ENCODE assay signal across 31 cellular contexts in the genomic region with DNA sequence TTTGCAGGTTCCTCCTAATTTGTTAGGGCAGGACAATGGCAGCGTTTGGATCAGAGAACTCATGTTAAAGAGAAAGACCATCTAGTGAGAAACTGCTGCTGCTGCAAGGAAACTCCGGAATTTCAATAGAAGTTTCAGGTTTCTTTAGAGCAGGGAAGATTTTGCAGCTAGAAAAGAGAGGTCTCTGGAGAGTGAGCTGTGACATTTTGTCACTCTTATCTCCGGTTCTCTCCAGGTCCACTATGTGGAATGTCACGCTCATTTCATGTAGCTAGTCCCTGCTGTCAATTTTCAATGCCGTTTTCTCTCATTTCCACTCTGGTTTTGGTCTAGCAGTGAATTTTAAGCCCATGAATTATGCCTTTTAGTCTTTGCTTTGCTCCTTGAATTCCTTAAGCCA. TPM values are rescaled to one million over a fixed set of nuclear protein-coding genes. Genes with fewer than 3 reads are reported as not detected.
DNase-seq lines count a peak whose midpoint lies in the region; ATAC-seq and TF ChIP-seq lines count a peak whose summit lies in the region.
"Had no signal": no experiment of that assay in that cellular context is flagged by ENCODE, and none has a peak within 500 bp of the region (broad histone marks: within the 10 kb centered on the region; RNA-seq: fewer than 3 reads in every experiment).

No MANE protein-coding gene starts in this region.

- CTCF ChIA-PET in IMR-90 (lab: Yijun Ruan, JAX) = interaction anchor here (0.8 kb wide), 1 partner anchor 438 kb away, joined by 3 read pairs; no protein-coding TSS in a partner anchor

- H3K36me3 Mint-ChIP-seq in endodermal cell (ENCODE audit: low read depth) (peaks cover 34% of the 10 kb centered on the region), mesothelial cell of epicardium (no peaks in the 10 kb centered on the region)
- H3K36me3 Mint-ChIP-seq: CD8-positive, alpha-beta memory T cell; naive thymus-derived CD8-positive, alpha-beta T cell; stimulated activated effector memory CD8-positive, alpha-beta T cell treated with anti-CD3 and anti-CD28 coated beads, Interleukin-12 subunit alpha, Interleukin-12 subunit beta, amount 100 ng/mL, for 72 hours had no signal

- no peak for TF ChIP-seq POLR2A in IMR-90 (IDR thresholded peaks at IDR 0.05; ENCODE audit: low read depth, low read length)

- DNase-seq in IMR-90 (no peak), endodermal cell (peak; percentile 63), mesothelial cell of epicardium (ENCODE audit: low spot score in 2 of 2, unreplicated experiment in 2 of 2) (no peak), GM20000 (ENCODE audit: low spot score) (no peak), NCI-H1092 treated with DMSO at 0.1 percent for 48 hours (lab: John Stamatoyannopoulos, UW) (no peak)
- no peak for DNase-seq in stimulated activated CD4-positive, alpha-beta T cell treated with anti-CD3 and anti-CD28 coated beads, Interleukin-2, amount 100 ng/mL, for 24 hours
- DNase-seq: activated CD4-positive, alpha-beta T cell treated with anti-CD3 and anti-CD28 coated beads, Interleukin-2, amount 50 U/mL, for 48 hours; activated T-cell treated with anti-CD3 and anti-CD28 coated beads, Interleukin-2, amount 50 U/mL, for 48 hours; BE2C; CD8-positive, alpha-beta memory T cell; cerebellar nuclear complex; DMS 273 treated with DMSO at 0.1 percent for 48 hours; hypothalamus; Kasumi-1; left ventricle myocardium inferior; MV-4-11; naive thymus-derived CD8-positive, alpha-beta T cell; NCI-H1436 treated with DMSO at 0.1 percent for 48 hours; NCI-H345; NCI-H774; Right ventricle myocardium superior; T-helper 2 cell; transverse colon had no signal

- peak overlapping the region; percentile 99 for H3K18ac ChIP-seq in IMR-90 (ENCODE audit: low read depth, low read length)

- H2BK15ac ChIP-seq in IMR-90 (ENCODE audit: low read depth, low read length) = no peak overlapping the region

- no peak overlapping the region for H4K91ac ChIP-seq in IMR-90 (ENCODE audit: insufficient read depth, low read depth, low read length)

- H3K14ac ChIP-seq in IMR-90 (replicated peaks; ENCODE audit: low read depth, low read length) = 0 out of 2 replicates have a peak overlapping the region, but pooled peaks have one; percentile 81

- H2BK20ac ChIP-seq in IMR-90 (ENCODE audit: low read depth, low read length) = no peak overlapping the region; the same call in 1 of the 2 replicates

- H3K4me3 ChIP-seq in IMR-90 (ENCODE audit: insufficient read depth, low read depth, low read length) (no peak overlapping the region), endodermal cell (ENCODE audit: low read length) (peak overlapping the region; percentile 71), parathyroid adenoma (ENCODE audit: low read depth, low read length) (peak overlapping the region; percentile 33)
- H3K4me3 ChIP-seq: HAP-1, left ventricle myocardium inferior, transverse colon had no signal

- peaks cover 45% of the 10 kb centered on the region for H3K4me1 Mint-ChIP-seq in endodermal cell
- peaks cover 35% of the 10 kb centered on the region for H3K4me1 Mint-ChIP-seq in mesothelial cell of epicardium
- H3K4me1 Mint-ChIP-seq: CD8-positive, alpha-beta memory T cell; naive thymus-derived CD8-positive, alpha-beta T cell; stimulated activated effector memory CD8-positive, alpha-beta T cell treated with anti-CD3 and anti-CD28 coated beads, Interleukin-12 subunit alpha, Interleukin-12 subunit beta, amount 100 ng/mL, for 72 hours had no signal

- no peak overlapping the region for H3K56ac ChIP-seq in IMR-90 (ENCODE audit: extremely low read depth, insufficient read depth, low read length)

- TF ChIP-seq CTCF in IMR-90 (conservative IDR thresholded peaks at IDR 0.05; ENCODE audit: low read depth, low read length) (no peak), endodermal cell (conservative IDR thresholded peaks at IDR 0.05) (no peak), mesothelial cell of epicardium (IDR thresholded peaks at IDR 0.05; ENCODE audit: unreplicated experiment) (no peak), parathyroid adenoma (IDR thresholded peaks at IDR 0.05) (no peak), GM20000 (IDR thresholded peaks at IDR 0.05; ENCODE audit: extremely low read depth, missing control alignments) (no peak)

- intact Hi-C loops in IMR-90 (cut with micrococcal nuclease) = loop anchor here (10.0 kb wide), 2 partner anchors 580 to 1270 kb away; no protein-coding TSS in a partner anchor

- peak overlapping the region; percentile 50 for H2AFZ ChIP-seq in IMR-90 (replicated peaks; ENCODE audit: low read length, poor library complexity)
- H2AFZ ChIP-seq in parathyroid adenoma = peak overlapping the region; percentile 41

- H3K27me3 ChIP-seq in IMR-90 (ENCODE audit: control insufficient read depth, insufficient read depth, low read length) (no peaks in the 10 kb centered on the region), endodermal cell (ENCODE audit: control insufficient read depth, insufficient read depth, low read length, poor library complexity, severe bottlenecking) (no peaks in the 10 kb centered on the region), parathyroid adenoma (ENCODE audit: control insufficient read depth, insufficient read depth, low read length) (no peaks in the 10 kb centered on the region)
- H3K27me3 ChIP-seq: BE2C, transverse colon had no signal

- H3K9me3 ChIP-seq in IMR-90 (ENCODE audit: control insufficient read depth, insufficient read depth, low read length) (no peaks in the 10 kb centered on the region), endodermal cell (ENCODE audit: control insufficient read depth, low read length) (no peaks in the 10 kb centered on the region), parathyroid adenoma (ENCODE audit: control insufficient read depth, low read length) (no peaks in the 10 kb centered on the region)
- H3K9me3 ChIP-seq: BE2C, HAP-1, left ventricle myocardium inferior, transverse colon had no signal

- H2BK5ac ChIP-seq in IMR-90 (ENCODE audit: low read depth, low read length, poor library complexity, severe bottlenecking) = peak overlapping the region; percentile 45

- H3K4me1 ChIP-seq in IMR-90 (ENCODE audit: control insufficient read depth, insufficient read depth, low read length) (peaks cover 9% of the 10 kb centered on the region), endodermal cell (ENCODE audit: control insufficient read depth, insufficient read depth, low read length) (peaks cover 20% of the 10 kb centered on the region), parathyroid adenoma (no peaks in the 10 kb centered on the region)
- H3K4me1 ChIP-seq: BE2C, HAP-1, left ventricle myocardium inferior, transverse colon had no signal

- BruUV-seq in IMR-90 (replicated peaks; lab: Mats Ljungman, UMichigan) = no TSS peak

- H3K9ac ChIP-seq in IMR-90 (ENCODE audit: low read depth, low read length) (0 out of 2 replicates have a peak overlapping the region, but pooled peaks have one; percentile 23), endodermal cell (ENCODE audit: extremely low read depth, low read length, poor library complexity, severe bottlenecking) (no peak overlapping the region), parathyroid adenoma (no peak overlapping the region)

- peak overlapping the region; percentile 72 for H2BK120ac ChIP-seq in IMR-90 (ENCODE audit: low read depth, low read length)

- H3K36me3 ChIP-seq in IMR-90 (ENCODE audit: control insufficient read depth, insufficient read depth, low read length) (no peaks in the 10 kb centered on the region; the same call in 1 of the 2 replicates), endodermal cell (ENCODE audit: control insufficient read depth, insufficient read depth, low read length) (no peaks in the 10 kb centered on the region), parathyroid adenoma (ENCODE audit: control insufficient read depth, insufficient read depth, low read length) (no peaks in the 10 kb centered on the region)
- H3K36me3 ChIP-seq: BE2C, HAP-1, left ventricle myocardium inferior, transverse colon had no signal

- no peak overlapping the region for H3K4me3 Mint-ChIP-seq in endodermal cell
- H3K4me3 Mint-ChIP-seq in mesothelial cell of epicardium = no peak overlapping the region
- H3K4me3 Mint-ChIP-seq: CD8-positive, alpha-beta memory T cell; naive thymus-derived CD8-positive, alpha-beta T cell; stimulated activated effector memory CD8-positive, alpha-beta T cell treated with anti-CD3 and anti-CD28 coated beads, Interleukin-12 subunit alpha, Interleukin-12 subunit beta, amount 100 ng/mL, for 72 hours had no signal

- peak overlapping the region; percentile 46 to 47 for H4K8ac ChIP-seq in IMR-90 (ENCODE audit: low read depth in 2 of 2, low read length in 2 of 2)

- 37% methylated on average over 4 of the region's 5 CpGs; no CpG with 5 or more reads in 1 of the 2 experiments for WGBS in IMR-90 (ENCODE audit: extremely low coverage in 2 of 2, insufficient read length in 1 of 2), 2 experiments
- WGBS in endodermal cell (ENCODE audit: insufficient coverage in 1 of 2, insufficient read length in 1 of 2), 2 experiments = 14 to 20% methylated on average over 5 of the region's 5 CpGs

- H3K4ac ChIP-seq in IMR-90 (ENCODE audit: low read depth, low read length) = peak overlapping the region; percentile 66; the same call in 1 of the 2 replicates

- ATAC-seq in IMR-90 (ENCODE audit: low read depth) (no peak), GM18858 (IDR thresholded peaks at IDR 0.05; ENCODE audit: unreplicated experiment) (no peak)
- ATAC-seq: activated CD4-positive, CD25-positive, alpha-beta regulatory T cell treated with anti-CD3 and anti-CD28 coated beads, Interleukin-2, amount 50 U/mL, for 24 hours; naive thymus-derived CD8-positive, alpha-beta T cell; Panc1; sciatic nerve; stimulated activated effector memory CD8-positive, alpha-beta T cell treated with anti-CD3 and anti-CD28 coated beads, Interleukin-12 subunit alpha, Interleukin-12 subunit beta, amount 100 ng/mL, for 72 hours had no signal

- no peak overlapping the region for H2AK9ac ChIP-seq in IMR-90 (replicated peaks; ENCODE audit: low read depth, low read length, poor library complexity)

- TF ChIP-seq RAD21 in IMR-90 (IDR thresholded peaks at IDR 0.05; ENCODE audit: low read length) = no peak

- no peaks in the 10 kb centered on the region for H3K27me3 Mint-ChIP-seq in endodermal cell (ENCODE audit: insufficient read depth)
- H3K27me3 Mint-ChIP-seq in mesothelial cell of epicardium (ENCODE audit: low read depth) = no peaks in the 10 kb centered on the region
- H3K27me3 Mint-ChIP-seq: CD8-positive, alpha-beta memory T cell; naive thymus-derived CD8-positive, alpha-beta T cell had no signal

- peak overlapping the region; percentile 97 for H3K4me2 ChIP-seq in IMR-90 (ENCODE audit: low read depth, low read length)
- peak overlapping the region; percentile 42 for H3K4me2 ChIP-seq in parathyroid adenoma (ENCODE audit: low read length)

- no peaks in the 10 kb centered on the region for H3K79me1 ChIP-seq in IMR-90 (ENCODE audit: low read depth in 1 of 2, low read length in 2 of 2)

- H3K9me1 ChIP-seq in IMR-90 (ENCODE audit: insufficient read depth, low read length) = no peaks in the 10 kb centered on the region

- H4K20me1 ChIP-seq in IMR-90 (ENCODE audit: insufficient read depth, low read length) = no peaks in the 10 kb centered on the region

- dilution Hi-C loops in IMR-90 (cut with HindIII; ENCODE audit: low sequenced_read_pairs, unreplicated experiment) = no loop called here

- in situ Hi-C loops in IMR-90 (cut with MboI; ENCODE audit: low sequenced_read_pairs) = loop anchor here (5.0 to 25.0 kb wide), 6 partner anchors 220 to 1117 kb away; partner anchors contain the start of gene TRPC4

- POLR2A ChIA-PET in IMR-90 (lab: Charles Lee; ENCODE audit: unreplicated experiment) = no interaction called here

- H3K79me2 ChIP-seq in parathyroid adenoma = no peaks in the 10 kb centered on the region

- H3K23ac ChIP-seq in IMR-90 (ENCODE audit: low read depth, low read length) = peak overlapping the region; percentile 78; the same call in 1 of the 2 replicates

- H2AK5ac ChIP-seq in IMR-90 (ENCODE audit: low read depth, low read length) = no peak overlapping the region

- H4K5ac ChIP-seq in IMR-90 (ENCODE audit: low read depth, low read length) = peak overlapping the region; percentile 99

- H3K27ac Mint-ChIP-seq in endodermal cell (peak overlapping the region; percentile 88), mesothelial cell of epicardium (peak overlapping the region; percentile 52)
- H3K27ac Mint-ChIP-seq: CD8-positive, alpha-beta memory T cell; naive thymus-derived CD8-positive, alpha-beta T cell; stimulated activated effector memory CD8-positive, alpha-beta T cell treated with anti-CD3 and anti-CD28 coated beads, Interleukin-12 subunit alpha, Interleukin-12 subunit beta, amount 100 ng/mL, for 72 hours had no signal

- H3K9me3 Mint-ChIP-seq in endodermal cell (peaks cover 2% of the 10 kb centered on the region), mesothelial cell of epicardium (no peaks in the 10 kb centered on the region)

- H3K27ac ChIP-seq in IMR-90 (ENCODE audit: insufficient read depth, low read length) = no peak overlapping the region
- H3K27ac ChIP-seq in endodermal cell (ENCODE audit: low read depth, low read length) = peak overlapping the region; percentile 94
- no peak overlapping the region for H3K27ac ChIP-seq in parathyroid adenoma
- H3K27ac ChIP-seq: HL-60, left ventricle myocardium inferior, transverse colon had no signal

RNA-seq across cellular contexts. Expression of gene POSTN, which starts 46.6 kb away (rescaled TPM):
- total RNA-seq in IMR-90 (2012; rRNA removed) (31.9 and 32.6 TPM in 2 replicates), endodermal cell (1 to 10 TPM in 1 of 2 donors, under 1 TPM in 1; 0.66 to 1.4 TPM), mesothelial cell of epicardium (445 to 474 TPM (median 451 TPM) in 3 replicates)
- polyA plus RNA-seq in IMR-90 (2012; rRNA removed) = 31.5 and 44.7 TPM in 2 replicates
- polyA plus RNA-seq in IMR-90 (2012; cell fraction: cytosol; rRNA removed) = 4.5 and 6.2 TPM in 2 replicates
- polyA plus RNA-seq in IMR-90 (2012; cell fraction: nucleus; rRNA removed; ENCODE audit: low replicate concordance) = 1.9 and 29.5 TPM in 2 replicates
- 18.1 TPM for polyA plus RNA-seq in endodermal cell (2013, experiment 1 of 2)
- polyA plus RNA-seq in endodermal cell (2013, experiment 2 of 2) = 15.0 TPM
- total RNA-seq: CD8-positive, alpha-beta memory T cell; naive thymus-derived CD8-positive, alpha-beta T cell had no signal
- polyA plus RNA-seq: CD8-positive, alpha-beta memory T cell; naive thymus-derived CD8-positive, alpha-beta T cell had no signal

Comparison
In these comparisons a context has a peak if more than half of its experiments do, and no peak if none do; other contexts are left out.
1. RNA of gene POSTN, which starts 46.6 kb away (total RNA-seq): 445 to 474 TPM in mesothelial cell of epicardium and 31.9 to 32.6 TPM in IMR-90; 0.66 to 1.4 TPM in endodermal cell; every median in the first group is over 10 times any median in the second.